ENCODE assay signal across 23 cellular contexts in genomic region chr11:116733959-116734517, GRCh38. TPM values are rescaled to one million over a fixed set of nuclear protein-coding genes. Genes with fewer than 3 reads are reported as not detected.
DNase-seq lines count a peak whose midpoint lies in the region; FAIRE-seq and TF ChIP-seq lines count a peak whose summit lies in the region.
"Had no signal": no experiment of that assay in that cellular context is flagged by ENCODE, and none has a peak within 500 bp of the region (broad histone marks: within the 10 kb centered on the region; RNA-seq: fewer than 3 reads in every experiment).

No MANE protein-coding gene starts in this region.

- TF ChIP-seq CTCF in bronchial epithelial cell (IDR thresholded peaks at IDR 0.05; ENCODE audit: insufficient read depth, low read length, severe bottlenecking) (no peak), prostate gland (IDR thresholded peaks at IDR 0.05) (no peak), MM.1S (IDR thresholded peaks at IDR 0.05; ENCODE audit: low read length) (no peak)

- 85% methylated on average over 11 of the region's 11 CpGs for WGBS in prostate gland

- DNase-seq in D341Med (ENCODE audit: low spot score) (peak; percentile 5), Kasumi-1 (lab: John Stamatoyannopoulos, UW) (peak; percentile 61 to 67), bronchial epithelial cell (ENCODE audit: low read depth) (no peak), mesenteric fat pad (ENCODE audit: low spot score) (peak; percentile 43), prostate gland (ENCODE audit: low spot score) (no peak), inferior parietal cortex (ENCODE audit: extremely low spot score) (no peak), MM.1S (no peak)
- DNase-seq: DND-41; IMR-90; mesenchymal stem cell; NCI-H1436; NCI-H526; retina; RPMI8226; stimulated activated CD4-positive, alpha-beta T cell treated with anti-CD3 and anti-CD28 coated beads, Interleukin-2, amount 100 ng/mL, for 48 hours; T-helper 17 cell; testis; WERI-Rb-1 had no signal

- H3K9me3 ChIP-seq in prostate gland (no peaks in the 10 kb centered on the region), MM.1S (replicated peaks; ENCODE audit: insufficient read depth, low read length) (no peaks in the 10 kb centered on the region)
- H3K9me3 ChIP-seq: BLaER1 treated with 17β-estradiol and CSF1 and Interleukin-3, amounts not matched to agents 10 nM and 100 nM; testis had no signal

- peaks cover 2% of the 10 kb centered on the region for H3K27me3 ChIP-seq in bronchial epithelial cell (ENCODE audit: control insufficient read depth, insufficient read depth, low read length)
- H3K27me3 ChIP-seq in prostate gland (replicated peaks; ENCODE audit: insufficient read depth): peaks cover 1% of the 10 kb centered on the region
- H3K27me3 ChIP-seq in MM.1S (replicated peaks; ENCODE audit: insufficient read depth, low read length): no peaks in the 10 kb centered on the region
- H3K27me3 ChIP-seq: BLaER1 treated with 17β-estradiol and CSF1 and Interleukin-3, amounts not matched to agents 10 nM and 100 nM; testis had no signal

- H3K9me2 ChIP-seq in MM.1S (replicated peaks; ENCODE audit: insufficient read depth, low read length): no peaks in the 10 kb centered on the region

- no peak overlapping the region for H3K4me3 ChIP-seq in bronchial epithelial cell (ENCODE audit: low read depth, low read length)
- H3K4me3 ChIP-seq in prostate gland: no peak overlapping the region
- H3K4me3 ChIP-seq in MM.1S (ENCODE audit: low read length): no peak overlapping the region
- H3K4me3 ChIP-seq: BLaER1 treated with 17β-estradiol and CSF1 and Interleukin-3, amounts not matched to agents 10 nM and 100 nM; testis had no signal

- intact Hi-C loops in prostate gland (cut with DNase I): no loop called here

- H3K79me2 ChIP-seq in MM.1S (ENCODE audit: low read length): no peaks in the 10 kb centered on the region

- H3K4me2 ChIP-seq in MM.1S (ENCODE audit: low read depth, low read length): no peak overlapping the region

- H3K4me1 ChIP-seq in prostate gland (replicated peaks) (no peaks in the 10 kb centered on the region), MM.1S (ENCODE audit: low read length) (no peaks in the 10 kb centered on the region)
- H3K4me1 ChIP-seq: testis had no signal

- H2AFZ ChIP-seq in MM.1S (ENCODE audit: low read length): no peak overlapping the region

- no peak overlapping the region for H3K9ac ChIP-seq in MM.1S (ENCODE audit: low read length)
- H3K9ac ChIP-seq: BLaER1 treated with 17β-estradiol and CSF1 and Interleukin-3, amounts not matched to agents 10 nM and 100 nM had no signal

- no peaks in the 10 kb centered on the region for H3F3A ChIP-seq in MM.1S (ENCODE audit: insufficient read depth, low read length)

- no peak for TF ChIP-seq POLR2A in prostate gland (IDR thresholded peaks at IDR 0.05)

- H3K27ac ChIP-seq in prostate gland (no peak overlapping the region), MM.1S (ENCODE audit: low read length) (no peak overlapping the region)
- H3K27ac ChIP-seq: BLaER1 treated with 17β-estradiol and CSF1 and Interleukin-3, amounts not matched to agents 10 nM and 100 nM; testis; WERI-Rb-1 had no signal

- FAIRE-seq in bronchial epithelial cell (lab: Jason Lieb, UNC): peak; percentile 64
- FAIRE-seq: urothelium cell line had no signal

- no peaks in the 10 kb centered on the region for H3K36me3 ChIP-seq in bronchial epithelial cell (ENCODE audit: control insufficient read depth, insufficient read depth, low read length)
- H3K36me3 ChIP-seq in prostate gland: no peaks in the 10 kb centered on the region
- H3K36me3 ChIP-seq in MM.1S (replicated peaks; ENCODE audit: insufficient read depth, low read length): no peaks in the 10 kb centered on the region
- H3K36me3 ChIP-seq: BLaER1 treated with 17β-estradiol and CSF1 and Interleukin-3, amounts not matched to agents 10 nM and 100 nM; WERI-Rb-1 had no signal

- no peaks in the 10 kb centered on the region for H4K20me1 ChIP-seq in MM.1S (ENCODE audit: insufficient read depth, low read length)

RNA-seq across cellular contexts. Expression of gene BUD13, which starts 38.7 kb away (rescaled TPM):
- total RNA-seq in bronchial epithelial cell (12.4 and 14.2 TPM in 2 replicates), mesenteric fat pad (13.4 TPM), prostate gland (10 to 100 TPM; 12.2 to 16.0 TPM)

RNA-seq across cellular contexts. Expression of gene ZPR1, which starts 53.8 kb away (rescaled TPM):
- total RNA-seq in bronchial epithelial cell: 50.1 and 74.2 TPM in 2 replicates
- total RNA-seq in mesenteric fat pad: 79.1 TPM
- total RNA-seq in prostate gland: 10 to 100 TPM; 24.6 to 27.6 TPM

RNA-seq across cellular contexts. Expression of gene APOA5, which starts 57.6 kb away (rescaled TPM):
- not detected in 2 replicates for total RNA-seq in bronchial epithelial cell
- total RNA-seq in mesenteric fat pad: not detected
- under 1 TPM in 1 of 2 donors, not detected in 1; 0.87 TPM for total RNA-seq in prostate gland
- total RNA-seq: epithelial cell of proximal tubule, IMR-90, omental fat pad, SK-MEL-5, T-helper 17 cell had no signal

Comparison
In these comparisons a context has a peak if more than half of its experiments do, and no peak if none do; other contexts are left out.
1. DNase-seq: peak in D341Med (single experiment), Kasumi-1 (2 of 2) and mesenteric fat pad (single experiment); none in bronchial epithelial cell (single experiment), prostate gland (single experiment), inferior parietal cortex (single experiment) and MM.1S (single experiment).